Comparison of ENCODE assay signal across 20 cellular contexts in the genomic region with DNA sequence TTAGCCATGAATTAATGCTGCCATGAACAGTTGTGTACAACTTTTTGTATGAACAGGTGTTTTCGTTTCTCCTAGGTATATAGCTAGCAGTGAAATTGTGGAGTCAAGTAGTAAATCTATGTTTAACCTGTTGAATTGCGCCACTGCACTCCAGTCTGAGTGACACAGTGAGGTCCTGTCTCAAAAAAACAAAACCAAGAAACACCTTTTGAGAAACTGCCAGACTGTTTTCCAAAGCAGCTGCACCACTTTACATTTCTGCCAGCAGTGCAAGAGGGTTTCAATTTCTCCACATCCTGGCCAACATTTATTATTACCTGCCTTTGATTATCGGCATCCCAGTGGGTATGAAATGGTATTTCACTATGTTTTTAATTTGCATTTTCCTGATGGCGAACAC. TPM values are rescaled to one million over a fixed set of nuclear protein-coding genes. Genes with fewer than 3 reads are reported as not detected.
DNase-seq lines count a peak whose midpoint lies in the region; ATAC-seq and TF ChIP-seq lines count a peak whose summit lies in the region.
"Had no signal": no experiment of that assay in that cellular context is flagged by ENCODE, and none has a peak within 500 bp of the region (broad histone marks: within the 10 kb centered on the region; RNA-seq: fewer than 3 reads in every experiment).

No MANE protein-coding gene starts in this region.

- H3T11ph ChIP-seq in H9 (ENCODE audit: low read length) = no peak overlapping the region

- no peaks in the 10 kb centered on the region for H4K20me1 ChIP-seq in H9 (ENCODE audit: control insufficient read depth, insufficient read depth, insufficient read length)

- no peaks in the 10 kb centered on the region for H3K36me3 Mint-ChIP-seq in H9 (ENCODE audit: insufficient read depth in 1 of 3, low read depth in 3 of 3)
- no peaks in the 10 kb centered on the region for H3K36me3 Mint-ChIP-seq in WTC11
- H3K36me3 Mint-ChIP-seq in nephron progenitor cell (ENCODE audit: low read depth) = no peaks in the 10 kb centered on the region
- H3K36me3 Mint-ChIP-seq: CD8-positive, alpha-beta T cell had no signal

- CTCF ChIA-PET in WTC11 (lab: Charles Lee) = interaction anchor here (1.6 kb wide), 1 partner anchor 29 kb away, joined by 3 read pairs; no protein-coding TSS in a partner anchor

- WGBS in H9 (ENCODE audit: extremely low coverage, insufficient read length, low lambda C conversion rate) = no CpG with 5 or more reads among the region's 4 CpGs
- WGBS in HUES64 = 67% methylated on average over 4 of the region's 4 CpGs

- H3K27ac Mint-ChIP-seq in H9 (peak overlapping the region in 2 of 3 experiments; percentile 46 to 91; a peak in 5 of 7 replicates), WTC11 (peak overlapping the region; percentile 93), nephron progenitor cell (no peak overlapping the region)
- H3K27ac Mint-ChIP-seq: CD8-positive, alpha-beta T cell; T-helper 1 cell treated with Interleukin-12 subunit alpha and Interleukin-12 subunit beta and Interleukin-4 antibody, amounts not matched to agents 30 μg/mL and 1 μg/mL, for 36 hours had no signal

- no peak overlapping the region for H2BK20ac ChIP-seq in H9 (ENCODE audit: low read depth, low read length, poor library complexity, severe bottlenecking)

- H3K9me3 ChIP-seq in H9 (ENCODE audit: control insufficient read depth, low read depth, low read length) (no peaks in the 10 kb centered on the region), HUES64 (ENCODE audit: insufficient read depth, low read depth, low read length) (no peaks in the 10 kb centered on the region)
- H3K9me3 ChIP-seq: BE2C, HAP-1, MG63 had no signal

- no peak overlapping the region for H2AFZ ChIP-seq in H9 (ENCODE audit: low read length)

- no peak overlapping the region for H3K27ac ChIP-seq in H9 (ENCODE audit: insufficient read length, low read depth, low read length)
- peak overlapping the region; percentile 30; the same call in 1 of the 2 replicates for H3K27ac ChIP-seq in HUES64 (ENCODE audit: low read depth, low read length)
- H3K27ac ChIP-seq: HL-60 had no signal

- no peak overlapping the region for H4K5ac ChIP-seq in H9 (ENCODE audit: insufficient read length, low read depth, low read length)

- peaks cover 25% of the 10 kb centered on the region for H3K23me2 ChIP-seq in H9 (ENCODE audit: insufficient read length, low read depth, low read length, poor library complexity, severe bottlenecking)

- no peak overlapping the region for H3K56ac ChIP-seq in H9 (ENCODE audit: insufficient read length, low read depth, low read length)

- no peak overlapping the region for H3K4ac ChIP-seq in H9 (ENCODE audit: low read depth, low read length)

- no peak overlapping the region for H2BK15ac ChIP-seq in H9 (ENCODE audit: low read depth, low read length)

- H3K4me3 Mint-ChIP-seq in H9 = peak overlapping the region in 1 of 2 experiments; percentile 3; a peak in 1 of 5 replicates
- peak overlapping the region; percentile 47; the same call in 1 of the 2 replicates for H3K4me3 Mint-ChIP-seq in WTC11
- H3K4me3 Mint-ChIP-seq in nephron progenitor cell = no peak overlapping the region
- H3K4me3 Mint-ChIP-seq: CD8-positive, alpha-beta T cell; T-helper 1 cell treated with Interleukin-12 subunit alpha and Interleukin-12 subunit beta and Interleukin-4 antibody, amounts not matched to agents 30 μg/mL and 1 μg/mL, for 36 hours had no signal

- no peak overlapping the region for H2BK5ac ChIP-seq in H9 (ENCODE audit: insufficient read length, low read length)

- H3K79me1 ChIP-seq in H9 (ENCODE audit: insufficient read depth, low read depth, low read length, poor library complexity, severe bottlenecking) = no peaks in the 10 kb centered on the region

- H3K4me2 ChIP-seq in H9 (ENCODE audit: insufficient read depth, insufficient read length, low read length) = no peak overlapping the region

- H3K4me1 Mint-ChIP-seq in H9 = peaks cover 57 to 65% of the 10 kb centered on the region in 2 experiments
- peaks cover 67% of the 10 kb centered on the region for H3K4me1 Mint-ChIP-seq in WTC11
- peaks cover 77% of the 10 kb centered on the region for H3K4me1 Mint-ChIP-seq in nephron progenitor cell

- no peaks in the 10 kb centered on the region; the same call in 1 of the 2 replicates for H3K79me2 ChIP-seq in H9 (ENCODE audit: insufficient read depth, low read length)

- no peak for TF ChIP-seq CTCF in H9 (conservative IDR thresholded peaks at IDR 0.05)
- TF ChIP-seq CTCF in WTC11 (IDR thresholded peaks at IDR 0.05) = no peak
- no peak for TF ChIP-seq CTCF in nephron progenitor cell (IDR thresholded peaks at IDR 0.05)

- H3K36me3 ChIP-seq in HUES64 (ENCODE audit: insufficient read depth, low read length) = no peaks in the 10 kb centered on the region
- H3K36me3 ChIP-seq: BE2C, HAP-1, MG63 had no signal

- no peak overlapping the region for H3K14ac ChIP-seq in H9 (ENCODE audit: insufficient read depth, low read length)

- H2AK5ac ChIP-seq in H9 (ENCODE audit: insufficient read length, low read length) = no peak overlapping the region

- H3K27me3 Mint-ChIP-seq in H9 (ENCODE audit: low read depth) = peaks cover 7% of the 10 kb centered on the region; the same call in 1 of the 2 replicates
- H3K27me3 Mint-ChIP-seq in WTC11 (ENCODE audit: low read depth) = no peaks in the 10 kb centered on the region
- H3K27me3 Mint-ChIP-seq in nephron progenitor cell (ENCODE audit: low read depth, poor library complexity) = peaks cover 14% of the 10 kb centered on the region

- H3K9me3 Mint-ChIP-seq in H9 (peaks cover 0 to 3% of the 10 kb centered on the region in 2 experiments; a peak in 1 of 5 replicates), WTC11 (no peaks in the 10 kb centered on the region), nephron progenitor cell (no peaks in the 10 kb centered on the region)
- H3K9me3 Mint-ChIP-seq: CD8-positive, alpha-beta T cell; T-helper 1 cell treated with Interleukin-12 subunit alpha and Interleukin-12 subunit beta and Interleukin-4 antibody, amounts not matched to agents 30 μg/mL and 1 μg/mL, for 36 hours had no signal

- H3K4me1 ChIP-seq in H9 (ENCODE audit: insufficient read depth, low read length) (peaks cover 14% of the 10 kb centered on the region; the same call in 1 of the 2 replicates), HUES64 (ENCODE audit: insufficient read depth, low read length) (peaks cover 60% of the 10 kb centered on the region)

- DNase-seq in H9 = no peak
- no peak for DNase-seq in WTC11 (ENCODE audit: low spot score)
- peak; percentile 0 to 20 for DNase-seq in left colon
- DNase-seq in nephron progenitor cell = no peak
- no peak for DNase-seq in DMS153 (lab: John Stamatoyannopoulos, UW)
- DNase-seq: BE2C; CD8-positive, alpha-beta T cell; MG63; NCI-H1105 treated with DMSO at 0.1 percent for 48 hours; NCI-H187 treated with DMSO at 0.1 percent for 48 hours; NCI-H226; NCI-H748 treated with DMSO at 0.1 percent for 48 hours; SHP77 had no signal

- H3K27me3 ChIP-seq in H9 (ENCODE audit: insufficient read depth, low read length) (no peaks in the 10 kb centered on the region), HUES64 (ENCODE audit: insufficient read depth, low read length) (peaks cover 18% of the 10 kb centered on the region; the same call in 1 of the 2 replicates)
- H3K27me3 ChIP-seq: BE2C, MG63 had no signal

- no peak overlapping the region for H2BK12ac ChIP-seq in H9 (ENCODE audit: insufficient read length, low read depth, low read length)

- H2BK120ac ChIP-seq in H9 (ENCODE audit: low read depth, low read length, poor library complexity, severe bottlenecking) = no peak overlapping the region

- H3K9ac ChIP-seq in H9 (ENCODE audit: extremely low read depth, insufficient read length, low read length) (no peak overlapping the region), HUES64 (ENCODE audit: low read depth, low read length) (no peak overlapping the region)

- ATAC-seq in WTC11 (no peak), left colon (no peak), GM19467 (IDR thresholded peaks at IDR 0.05; ENCODE audit: unreplicated experiment) (no peak)
- ATAC-seq: CD8-positive, alpha-beta T cell; Panc1; SK-N-SH treated with all-trans-retinoic acid at 6 μM for 48 hours had no signal

- intact Hi-C loops in left colon (cut with DNase I, micrococcal nuclease) = no loop called here

- POLR2A ChIA-PET in WTC11 (lab: Charles Lee) = no interaction called here

- no peak overlapping the region for H3K23ac ChIP-seq in H9 (ENCODE audit: insufficient read length, low read depth, low read length)

- no peak overlapping the region for H4K8ac ChIP-seq in H9 (replicated peaks; ENCODE audit: insufficient read length, low read depth, low read length)

- no peak overlapping the region for H3K4me3 ChIP-seq in HUES64 (ENCODE audit: low read length)
- H3K4me3 ChIP-seq: HAP-1, MG63 had no signal

- H4K91ac ChIP-seq in H9 (ENCODE audit: insufficient read length, low read depth, low read length) = no peak overlapping the region

- H3K18ac ChIP-seq in H9 (ENCODE audit: insufficient read length, low read depth, low read length) = no peak overlapping the region

TF ChIP-seq in WTC11, 78 proteins besides CTCF, POLR2A, EP300 and RAD21 (continues in another document):
- TF ChIP-seq GRHL2 (CRISPR knock-in tag; IDR thresholded peaks at IDR 0.05; ENCODE audit: insufficient replicate concordance, severe bottlenecking) (no peak), TEAD4 (CRISPR knock-in tag; IDR thresholded peaks at IDR 0.05) (no peak)
- TF ChIP-seq, protein P1, sequence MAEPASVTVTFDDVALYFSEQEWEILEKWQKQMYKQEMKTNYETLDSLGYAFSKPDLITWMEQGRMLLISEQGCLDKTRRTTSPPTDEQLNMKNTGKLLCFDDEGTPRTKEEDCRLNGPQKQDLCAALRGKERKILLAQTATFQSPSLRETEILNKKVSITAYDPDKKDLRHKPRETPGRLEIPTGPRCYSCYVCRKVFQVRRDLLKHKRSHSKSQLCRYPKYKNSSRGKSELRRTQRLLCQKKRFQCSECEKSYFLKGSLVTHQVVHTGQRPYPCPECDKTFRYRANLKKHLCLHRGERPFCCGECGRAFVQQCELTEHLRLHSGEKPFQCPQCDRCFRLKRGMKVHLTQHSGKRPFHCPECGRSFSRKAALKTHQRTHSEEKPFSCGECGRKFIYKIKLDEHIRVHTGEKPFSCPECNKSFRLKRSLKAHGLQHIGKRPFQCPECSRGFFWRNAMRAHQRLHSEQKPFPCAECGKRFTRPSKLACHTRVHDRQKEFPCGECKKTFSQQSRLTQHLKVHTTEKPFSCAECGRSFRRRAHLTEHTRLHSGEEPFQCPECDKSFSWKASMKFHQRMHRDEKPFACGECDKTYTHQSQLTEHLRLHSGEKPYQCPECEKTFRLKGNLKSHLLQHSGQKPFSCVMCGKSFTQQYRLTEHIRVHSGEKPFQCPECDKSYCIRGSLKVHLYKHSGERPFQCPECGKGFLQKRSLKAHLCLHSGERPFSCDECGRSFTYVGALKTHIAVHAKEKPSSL (CRISPR knock-in tag; conservative IDR thresholded peaks at IDR 0.05) = no peak

RNA-seq across cellular contexts. Expression of gene PLEKHG3, which starts 3.3 kb away (rescaled TPM):
- total RNA-seq in H9 (2021) (48.5 and 49.5 TPM in 2 replicates), WTC11 (2021) (70.6 to 75.3 TPM (median 71.8 TPM) in 3 replicates), left colon (10 to 100 TPM; 79.3 to 90.1 TPM)
- polyA plus RNA-seq in HUES64 (2013, experiment 1 of 2) = 32.9 TPM
- 23.8 TPM for polyA plus RNA-seq in HUES64 (2013, experiment 2 of 2)

Comparison
In these comparisons a context has a peak if more than half of its experiments do, and no peak if none do; other contexts are left out.
1. DNase-seq: peak in left colon (2 of 2); none in H9 (single experiment), WTC11 (single experiment), nephron progenitor cell (single experiment) and DMS153 (single experiment).